Comparison of ENCODE assay signal across 26 cellular contexts in genomic region chr20:3721912-3722311, GRCh38. TPM values are rescaled to one million over a fixed set of nuclear protein-coding genes. Genes with fewer than 3 reads are reported as not detected.
"Had no signal": no experiment of that assay in that cellular context is flagged by ENCODE, and none has a peak within 500 bp of the region (broad histone marks: within the 10 kb centered on the region; RNA-seq: fewer than 3 reads in every experiment).

No MANE protein-coding gene starts in this region.

- H3K36me3 ChIP-seq: SJSA1 had no signal

- ATAC-seq: Panc1, PC-3 had no signal

- H3K4me3 ChIP-seq: SJSA1, SK-N-MC had no signal

- H3K27ac ChIP-seq: RWPE1, SJSA1, SK-N-MC had no signal

- DNase-seq: KBM-7, MV-4-11, NCI-H1092, NCI-H1105 treated with DMSO at 0.1 percent for 48 hours, NCI-H1417 treated with DMSO at 0.1 percent for 48 hours, NCI-H146, NCI-H1694 treated with DMSO at 0.1 percent for 48 hours, NCI-H1930, NCI-H2081, NCI-H2107, NCI-H2227 treated with DMSO at 0.1 percent for 48 hours, NCI-H524 treated with DMSO at 0.1 percent for 48 hours, NCI-H69, NCI-H774, PC-3, SHP77 had no signal

- H3K9me3 ChIP-seq: SJSA1 had no signal

- H3K4me1 ChIP-seq: SJSA1 had no signal

RNA-seq across cellular contexts. Expression of gene SIGLEC1, which starts 9.5 kb away (rescaled TPM):
- total RNA-seq: HT1080; LHCN-M2; MCF 10A; NCI-H460; PC-3; SJSA1; T-helper 1 cell treated with Interleukin-12 subunit alpha and Interleukin-12 subunit beta and Interleukin-4 antibody, amounts not matched to agents 30 ng/mL and 1 ng/mL, for 36 hours had no signal

RNA-seq across cellular contexts. Expression of gene HSPA12B, which starts 10.6 kb away (rescaled TPM):
- total RNA-seq: HT1080; LHCN-M2; MCF 10A; NCI-H460; OCI-LY7; PC-3; SJSA1; T-helper 1 cell treated with Interleukin-12 subunit alpha and Interleukin-12 subunit beta and Interleukin-4 antibody, amounts not matched to agents 30 ng/mL and 1 ng/mL, for 36 hours had no signal

RNA-seq across cellular contexts. Expression of gene ADAM33, which starts 40.1 kb away (rescaled TPM):
- total RNA-seq: HT1080; MCF 10A; OCI-LY7; SJSA1; T-helper 1 cell treated with Interleukin-12 subunit alpha and Interleukin-12 subunit beta and Interleukin-4 antibody, amounts not matched to agents 30 ng/mL and 1 ng/mL, for 36 hours had no signal

RNA-seq across cellular contexts. Expression of gene GFRA4, which starts 58.7 kb away (rescaled TPM):
- total RNA-seq: HT1080; LHCN-M2; MCF 10A; NCI-H460; OCI-LY7; PC-3; SJSA1; T-helper 1 cell treated with Interleukin-12 subunit alpha and Interleukin-12 subunit beta and Interleukin-4 antibody, amounts not matched to agents 30 ng/mL and 1 ng/mL, for 36 hours had no signal
